In the genomic region with DNA sequence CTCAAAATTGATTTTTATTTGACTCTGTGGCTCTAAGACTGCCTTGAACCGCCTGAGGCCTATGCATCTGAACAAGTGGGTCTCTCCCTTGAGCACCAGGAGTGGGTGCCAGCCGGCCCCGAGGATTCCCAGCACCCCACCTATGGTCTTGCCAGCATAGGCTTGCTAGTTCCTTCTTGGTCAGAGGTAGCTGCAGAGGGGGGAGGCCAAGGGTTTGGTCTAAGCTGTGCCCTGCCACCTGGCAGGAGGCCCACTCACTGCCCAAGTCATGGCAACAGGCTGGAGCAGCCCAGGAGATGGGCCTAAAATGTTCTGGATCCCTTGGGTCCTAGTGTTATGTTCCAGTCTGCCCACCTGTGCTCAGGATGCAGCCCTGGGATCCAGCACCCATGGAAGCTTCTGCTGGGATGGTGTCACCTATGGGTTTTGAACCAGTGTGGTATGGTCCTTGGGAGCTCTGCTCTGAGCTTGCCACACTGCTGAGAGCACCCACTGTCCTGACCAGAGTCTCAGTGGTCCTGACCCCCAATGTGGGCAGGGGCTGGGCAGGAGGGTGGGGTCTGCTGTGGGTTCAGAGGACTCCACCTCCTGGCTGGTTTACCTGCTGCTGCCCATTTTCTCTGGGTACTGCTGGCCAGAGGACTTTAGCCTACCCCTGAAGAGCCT, we compare ENCODE assay signal across 20 cellular contexts. TPM values are rescaled to one million over a fixed set of nuclear protein-coding genes. Genes with fewer than 3 reads are reported as not detected.
DNase-seq lines count a peak whose midpoint lies in the region; ATAC-seq, FAIRE-seq and TF ChIP-seq lines count a peak whose summit lies in the region.
"Had no signal": no experiment of that assay in that cellular context is flagged by ENCODE, and none has a peak within 500 bp of the region (broad histone marks: within the 10 kb centered on the region; RNA-seq: fewer than 3 reads in every experiment).

No MANE protein-coding gene starts in this region.

- no peaks in the 10 kb centered on the region for H3K23me2 ChIP-seq in H1 (ENCODE audit: low read depth, low read length)

- H3K4me2 ChIP-seq in DOHH2 (ENCODE audit: low read length) (peak overlapping the region; percentile 41), H1 (ENCODE audit: insufficient read depth in 1 of 2, low read depth in 2 of 2, low read length in 2 of 2) (no peak overlapping the region)
- H3K4me2 ChIP-seq: BLaER1 had no signal

- peaks cover 2% of the 10 kb centered on the region for H3K27me3 Mint-ChIP-seq in IgD-negative memory B cell
- H3K27me3 Mint-ChIP-seq: activated naive CD4-positive, alpha-beta T cell treated with anti-CD3 and anti-CD28 coated beads, Interleukin-2, amount 50 U/mL, for 24 hours; brain had no signal

- no peak for ATAC-seq in HG03097 (IDR thresholded peaks at IDR 0.05; ENCODE audit: low FRiP score, unreplicated experiment)

- peaks cover 5% of the 10 kb centered on the region for H3K36me3 Mint-ChIP-seq in IgD-negative memory B cell

- no peak overlapping the region; a peak in 1 of 7 replicates for H3K9ac ChIP-seq in H1 (replicated peaks in 1 of 4; ENCODE audit: extremely low read depth in 1 of 4, low read depth in 3 of 4, low read length in 3 of 4)
- H3K9ac ChIP-seq: BLaER1 had no signal

- H3K4me3 Mint-ChIP-seq in IgD-negative memory B cell = no peak overlapping the region
- H3K4me3 Mint-ChIP-seq: activated naive CD4-positive, alpha-beta T cell treated with anti-CD3 and anti-CD28 coated beads, Interleukin-2, amount 50 U/mL, for 24 hours; brain had no signal

- H2AFZ ChIP-seq in H1 (ENCODE audit: low read length) = no peak overlapping the region

- no peak overlapping the region for H4K91ac ChIP-seq in H1 (replicated peaks; ENCODE audit: insufficient read length, low read length)

- WGBS in H1 (ENCODE audit: extremely low coverage in 1 of 2, insufficient coverage in 1 of 2, insufficient read length in 1 of 2, insufficient replicate concordance in 2 of 2, low coverage in 1 of 2, low lambda C conversion rate in 2 of 2, missing lambda C conversion rate in 1 of 2), 2 experiments = 91% methylated on average over 3 of the region's 3 CpGs; no CpG with 5 or more reads in 1 of the 2 experiments

- CTCF ChIA-PET in H1 (lab: Charles Lee; ENCODE audit: partially characterized antibody) = interaction anchor here (0.8 to 6.0 kb wide), 8 partner anchors 10 to 82 kb away, joined by 3 to 35 read pairs (median 6); partner anchors contain the start of gene YKT6

- no peak for TF ChIP-seq EP300 in H1 (IDR thresholded peaks at IDR 0.05; ENCODE audit: borderline replicate concordance in 1 of 2, low read depth in 2 of 2, low read length in 2 of 2)

- H3K79me1 ChIP-seq in H1 (ENCODE audit: low read depth, low read length) = no peaks in the 10 kb centered on the region

- H3K18ac ChIP-seq in H1 (ENCODE audit: extremely low read depth, low read length) = no peak overlapping the region

- H3K9me2 ChIP-seq in DOHH2 (replicated peaks; ENCODE audit: control insufficient read depth, low read length) = no peaks in the 10 kb centered on the region

- H3K27me3 ChIP-seq in DOHH2 (ENCODE audit: control insufficient read depth, low read length) (no peaks in the 10 kb centered on the region), H1 (replicated peaks in 1 of 4; ENCODE audit: control insufficient read depth in 3 of 4, extremely low read depth in 1 of 4, insufficient read depth in 3 of 4, low read length in 3 of 4) (no peaks in the 10 kb centered on the region)
- H3K27me3 ChIP-seq: BLaER1, neutrophil, right lobe of liver, transverse colon had no signal

- H3F3A ChIP-seq in DOHH2 (ENCODE audit: control insufficient read depth, insufficient read depth) = no peaks in the 10 kb centered on the region; the same call in none of the 2 replicates

- H3K4me1 Mint-ChIP-seq in IgD-negative memory B cell = peaks cover 5 to 10% (median 9%) of the 10 kb centered on the region in 3 donors
- H3K4me1 Mint-ChIP-seq: activated naive CD4-positive, alpha-beta T cell treated with anti-CD3 and anti-CD28 coated beads, Interleukin-2, amount 50 U/mL, for 24 hours had no signal

- H3K27ac ChIP-seq in DOHH2 (ENCODE audit: low read depth, low read length) (no peak overlapping the region), H1 (ENCODE audit: low read depth, low read length) (peak overlapping the region; percentile 36; the same call in 1 of the 2 replicates)
- H3K27ac ChIP-seq: BLaER1, neutrophil, right lobe of liver, transverse colon had no signal

- H3K14ac ChIP-seq in H1 (ENCODE audit: insufficient read length) = no peak overlapping the region

- H3K23ac ChIP-seq in H1 (ENCODE audit: insufficient read length) = no peak overlapping the region

- H4K8ac ChIP-seq in H1 (ENCODE audit: extremely low read depth, insufficient read depth, low read length) = peak overlapping the region; percentile 18; the same call in 1 of the 2 replicates

- DNase-seq in H1 (ENCODE audit: low read depth in 1 of 2, low spot score in 2 of 2) = no peak
- peak; percentile 48 for DNase-seq in posterior vena cava (ENCODE audit: low spot score)
- no peak for DNase-seq in stimulated activated naive CD4-positive, alpha-beta T cell (lab: John Stamatoyannopoulos, UW)
- no peak for DNase-seq in stimulated activated naive CD4-positive, alpha-beta T cell treated with Interleukin-2 at 50 U/mL for 16 hours (lab: John Stamatoyannopoulos, UW)
- DNase-seq: dermis blood vessel endothelial cell; KG1; mesendoderm; NK-92 treated with Interleukin-12 subunit alpha and Interleukin-12 subunit beta, amount 100 ng/mL, for 24 hours; right lobe of liver; SIG-M5; stimulated activated CD4-positive, alpha-beta T cell treated with anti-CD3 and anti-CD28 coated beads, Interleukin-4, amount 100 ng/mL, for 1 hour; T-helper 2 cell; transverse colon had no signal

- H2BK5ac ChIP-seq in H1 (ENCODE audit: low read depth, low read length) = peak overlapping the region; percentile 35; the same call in 1 of the 2 replicates

- no peak for TF ChIP-seq POLR2A in H1 (IDR thresholded peaks at IDR 0.05; ENCODE audit: control extremely low read depth in 1 of 2, low read depth in 2 of 2, low read length in 2 of 2)

- no peaks in the 10 kb centered on the region for H3K79me2 ChIP-seq in DOHH2 (ENCODE audit: control insufficient read depth, low read length)
- no peaks in the 10 kb centered on the region for H3K79me2 ChIP-seq in H1 (ENCODE audit: control insufficient read depth in 1 of 2, insufficient read depth in 2 of 2, low read length in 2 of 2)

- no peak overlapping the region for H3K4ac ChIP-seq in H1 (replicated peaks; ENCODE audit: insufficient read length, low read depth, low read length)

- intact Hi-C loops in posterior vena cava (cut with DNase I) = loop anchor here in 1 of 2 donors (10.0 kb wide), 1 partner anchor 251 kb away; no protein-coding TSS in a partner anchor

- POLR2A ChIA-PET in H1 (lab: Charles Lee; ENCODE audit: partially characterized antibody) = no interaction called here

- no peaks in the 10 kb centered on the region for H3K9me3 Mint-ChIP-seq in IgD-negative memory B cell
- H3K9me3 Mint-ChIP-seq: activated naive CD4-positive, alpha-beta T cell treated with anti-CD3 and anti-CD28 coated beads, Interleukin-2, amount 50 U/mL, for 24 hours had no signal

- H3K4me3 ChIP-seq in DOHH2 (ENCODE audit: low read length) (no peak overlapping the region), H1 (ENCODE audit: extremely low read depth in 1 of 4, insufficient read depth in 2 of 4, low read depth in 3 of 4, low read length in 4 of 4) (no peak overlapping the region)
- H3K4me3 ChIP-seq: BLaER1, right lobe of liver, transverse colon had no signal

- peaks cover 15% of the 10 kb centered on the region for H3K4me1 ChIP-seq in DOHH2 (ENCODE audit: control insufficient read depth, low read length)
- H3K4me1 ChIP-seq in H1 (replicated peaks in 1 of 4; ENCODE audit: control insufficient read depth in 3 of 4, insufficient read depth in 4 of 4, low read length in 3 of 4) = peaks cover 0 to 17% (median 11%) of the 10 kb centered on the region in 4 experiments; a peak in 6 of 7 replicates
- H3K4me1 ChIP-seq: BLaER1, right lobe of liver, transverse colon had no signal

- no peak overlapping the region for H2BK120ac ChIP-seq in H1 (replicated peaks; ENCODE audit: low read depth, low read length)

- H3K27ac Mint-ChIP-seq in IgD-negative memory B cell = peak overlapping the region in 2 of 3 donors; percentile 9 to 92
- H3K27ac Mint-ChIP-seq: activated naive CD4-positive, alpha-beta T cell treated with anti-CD3 and anti-CD28 coated beads, Interleukin-2, amount 50 U/mL, for 24 hours had no signal

- no peak for FAIRE-seq in H1 (lab: Jason Lieb, UNC)

- H3K9me3 ChIP-seq in DOHH2 (ENCODE audit: control insufficient read depth, insufficient read depth, low read length) (no peaks in the 10 kb centered on the region), H1 (ENCODE audit: insufficient read depth in 2 of 2, low read depth in 1 of 2, low read length in 1 of 2) (no peaks in the 10 kb centered on the region)
- H3K9me3 ChIP-seq: BLaER1, neutrophil, right lobe of liver, transverse colon had no signal

- no peak overlapping the region for H4K5ac ChIP-seq in H1 (ENCODE audit: insufficient read length, low read depth, low read length)

- H3K36me3 ChIP-seq in DOHH2 (ENCODE audit: control insufficient read depth, low read length) (peaks cover 51% of the 10 kb centered on the region), H1 (ENCODE audit: control insufficient read depth in 2 of 4, insufficient read depth in 4 of 4, low read length in 3 of 4) (peaks cover 16 to 37% (median 24%) of the 10 kb centered on the region in 4 experiments)

- H3K56ac ChIP-seq in H1 (replicated peaks; ENCODE audit: insufficient read length, low read depth, low read length) = no peak overlapping the region

- H2BK15ac ChIP-seq in H1 (ENCODE audit: low read length) = no peak overlapping the region

- no peak overlapping the region for H2BK12ac ChIP-seq in H1 (ENCODE audit: low read depth, low read length)

- no peak for TF ChIP-seq RAD21 in H1 (IDR thresholded peaks at IDR 0.05 in 1 of 2, conservative IDR thresholded peaks at IDR 0.05 in 1 of 2; ENCODE audit: low read depth in 2 of 2, low read length in 2 of 2)

- no peak for TF ChIP-seq CTCF in DOHH2 (IDR thresholded peaks at IDR 0.05; ENCODE audit: low read depth, low read length, poor library complexity, severe bottlenecking)
- TF ChIP-seq CTCF in H1 (IDR thresholded peaks at IDR 0.05; ENCODE audit: control extremely low read depth in 1 of 3, insufficient read depth in 1 of 3, low read depth in 1 of 3, low read length in 3 of 3) = no peak

- H2BK20ac ChIP-seq in H1 (ENCODE audit: low read length) = no peak overlapping the region

- no peak overlapping the region for H2AK5ac ChIP-seq in H1 (ENCODE audit: low read depth, low read length)

- H4K20me1 ChIP-seq in DOHH2 (ENCODE audit: control insufficient read depth, insufficient read depth, low read depth, low read length) = no peaks in the 10 kb centered on the region; the same call in 1 of the 2 replicates
- H4K20me1 ChIP-seq in H1 (replicated peaks in 1 of 2; ENCODE audit: control insufficient read depth in 1 of 2, insufficient read depth in 2 of 2, low read length in 2 of 2) = peaks cover 0 to 5% of the 10 kb centered on the region in 2 experiments

RNA-seq across cellular contexts. Expression of gene YKT6, which starts 12.6 kb away (rescaled TPM):
- 46.3 TPM for polyA plus RNA-seq in IgD-negative memory B cell
- total RNA-seq in H1 (2021; fragmentation: NEBNext Ultra II Directional; extraction: Animal tissue kit (Norgen Biotek cat#: 25700)) = 103 and 108 TPM in 2 replicates
- polyA plus RNA-seq in H1 (2011; rRNA removed) = 75.3 and 86.9 TPM in 2 replicates
- polyA plus RNA-seq in H1 (2011; cell fraction: cytosol; rRNA removed) = 100 TPM
- 111 TPM for polyA plus RNA-seq in H1 (2011; cell fraction: nucleus; rRNA removed)
- polyA plus RNA-seq in H1 (2012, experiment 1 of 2) = 87.6 to 97.6 TPM (median 91.7 TPM) in 4 replicates
- polyA plus RNA-seq in H1 (2012, experiment 2 of 2) = 83.3 TPM
- 64.5 TPM for polyA plus RNA-seq in H1 (2013, experiment 1 of 2)
- polyA plus RNA-seq in H1 (2013, experiment 2 of 2) = 68.0 TPM
- 91.6 and 96.9 TPM in 2 replicates for polyA minus RNA-seq in H1 (2011; rRNA and poly(A)+ RNA removed)
- polyA minus RNA-seq in H1 (2011; cell fraction: cytosol; rRNA and poly(A)+ RNA removed) = 38.1 TPM
- 51.1 TPM for polyA minus RNA-seq in H1 (2011; cell fraction: nucleus; rRNA and poly(A)+ RNA removed)
- 10 to 100 TPM; 56.7 to 71.8 TPM for total RNA-seq in posterior vena cava

RNA-seq across cellular contexts. Expression of gene GCK, which starts 24.1 kb away (rescaled TPM):
- polyA plus RNA-seq in IgD-negative memory B cell (0.68 TPM), H1 (2011; rRNA removed) (2.4 and 4.3 TPM in 2 replicates)
- total RNA-seq in H1 (2021; fragmentation: NEBNext Ultra II Directional; extraction: Animal tissue kit (Norgen Biotek cat#: 25700)) = 4.1 and 4.9 TPM in 2 replicates
- polyA plus RNA-seq in H1 (2011; cell fraction: cytosol; rRNA removed) = 3.8 TPM
- 3.8 TPM for polyA plus RNA-seq in H1 (2011; cell fraction: nucleus; rRNA removed)
- 1.9 to 3.7 TPM (median 3.2 TPM) in 4 replicates for polyA plus RNA-seq in H1 (2012, experiment 1 of 2)
- 3.3 TPM for polyA plus RNA-seq in H1 (2012, experiment 2 of 2)
- polyA plus RNA-seq in H1 (2013, experiment 1 of 2) = 3.1 TPM
- 3.0 TPM for polyA plus RNA-seq in H1 (2013, experiment 2 of 2)
- polyA minus RNA-seq in H1 (2011; rRNA and poly(A)+ RNA removed) = 0.71 and 1.2 TPM in 2 replicates
- 2.1 TPM for polyA minus RNA-seq in H1 (2011; cell fraction: cytosol; rRNA and poly(A)+ RNA removed)
- 2.0 TPM for polyA minus RNA-seq in H1 (2011; cell fraction: nucleus; rRNA and poly(A)+ RNA removed)
- under 1 TPM; 0.51 to 0.81 TPM for total RNA-seq in posterior vena cava
- total RNA-seq: dermis blood vessel endothelial cell had no signal
